Comparison of ENCODE assay signal across 8 cellular contexts in the genomic region with DNA sequence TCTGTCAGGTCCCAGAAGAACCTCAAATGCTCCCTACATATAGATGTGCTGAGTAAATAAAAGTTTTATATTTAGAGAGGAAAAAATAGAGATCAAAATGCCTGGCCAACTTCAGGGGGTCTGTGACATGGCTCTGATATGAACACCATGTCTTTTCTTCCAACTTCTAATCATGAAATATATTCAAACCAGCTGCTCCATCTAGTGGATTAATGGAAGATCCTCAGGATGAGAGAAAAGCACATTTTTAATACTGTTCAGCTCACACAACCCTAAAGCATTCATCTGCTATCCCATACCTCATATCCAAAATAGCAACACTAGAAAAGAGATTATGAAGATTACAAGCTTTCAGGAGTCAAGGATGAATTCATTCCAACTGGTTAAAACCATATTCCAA. TPM values are rescaled to one million over a fixed set of nuclear protein-coding genes. Genes with fewer than 3 reads are reported as not detected.
A peak's percentile ranks its signal among the peaks of the same experiment; 100 is the strongest.
DNase-seq lines count a peak whose midpoint lies in the region; ATAC-seq, FAIRE-seq and TF ChIP-seq lines count a peak whose summit lies in the region.

No MANE protein-coding gene starts in this region.

- H3K9me3 ChIP-seq in adipocyte (ENCODE audit: control insufficient read depth, low read length): no peaks in the 10 kb centered on the region
- no peaks in the 10 kb centered on the region for H3K9me3 ChIP-seq in right cardiac atrium (ENCODE audit: control insufficient read depth, low read length)
- H3K9me3 ChIP-seq in thyroid gland: no peaks in the 10 kb centered on the region

- peak; percentile 39 for FAIRE-seq in G401.6 (lab: Jason Lieb, UNC)

- ATAC-seq in right cardiac atrium (peak; percentile 77 to 79), HG03565 (IDR thresholded peaks at IDR 0.05; ENCODE audit: unreplicated experiment) (no peak), HG03139 (IDR thresholded peaks at IDR 0.05; ENCODE audit: unreplicated experiment) (no peak), HG02571 (IDR thresholded peaks at IDR 0.05; ENCODE audit: unreplicated experiment) (no peak)

- H3K4me3 ChIP-seq in NB4 (ENCODE audit: low read depth, low read length) (no peak overlapping the region), adipocyte (ENCODE audit: low read length) (no peak overlapping the region), right cardiac atrium (ENCODE audit: low read length) (no peak overlapping the region), thyroid gland (replicated peaks in 1 of 3) (no peak overlapping the region)

- peak; percentile 34 for DNase-seq in NB4 (ENCODE audit: low read depth)
- DNase-seq in adipocyte (ENCODE audit: low read depth): peak; percentile 70
- DNase-seq in right cardiac atrium: no peak
- DNase-seq in thyroid gland: no peak

- intact Hi-C loops in right cardiac atrium (cut with DNase I) (loop anchor here in 3 of 4 donors (5.0 to 10.0 kb wide), 4 partner anchors 69 to 192 kb away; no protein-coding TSS in a partner anchor), thyroid gland (cut with DNase I) (loop anchor here (2.0 to 10.0 kb wide), 3 partner anchors 59 to 195 kb away; a partner anchor contains a TSS)

- H3K27me3 ChIP-seq in adipocyte (replicated peaks; ENCODE audit: control insufficient read depth, insufficient read depth, low read length): no peaks in the 10 kb centered on the region
- H3K27me3 ChIP-seq in right cardiac atrium (ENCODE audit: control insufficient read depth, insufficient read depth): no peaks in the 10 kb centered on the region
- no peaks in the 10 kb centered on the region for H3K27me3 ChIP-seq in thyroid gland

- TF ChIP-seq POLR2A in NB4 (IDR thresholded peaks at IDR 0.05; ENCODE audit: extremely low read depth, insufficient read length) (no peak), thyroid gland (IDR thresholded peaks at IDR 0.05) (no peak)

- H3K36me3 ChIP-seq in adipocyte (ENCODE audit: control insufficient read depth, insufficient read depth, low read length, severe bottlenecking) (no peaks in the 10 kb centered on the region), thyroid gland (no peaks in the 10 kb centered on the region)

- H3K4me1 ChIP-seq in adipocyte (ENCODE audit: control insufficient read depth, insufficient read depth, low read length) (no peaks in the 10 kb centered on the region), right cardiac atrium (ENCODE audit: control insufficient read depth, insufficient read depth, low read length) (peaks cover 3% of the 10 kb centered on the region), thyroid gland (peaks cover 21 to 36% of the 10 kb centered on the region in 2 donors)

- H3K9ac ChIP-seq in adipocyte (ENCODE audit: low read length): no peak overlapping the region

- H3K27ac ChIP-seq in right cardiac atrium (ENCODE audit: low read length): no peak overlapping the region
- peak overlapping the region in 2 of 3 donors; percentile 55 to 76 for H3K27ac ChIP-seq in thyroid gland

- peak; percentile 40 for TF ChIP-seq CTCF in NB4 (IDR thresholded peaks at IDR 0.05; ENCODE audit: low read depth, low read length)
- TF ChIP-seq CTCF in thyroid gland (IDR thresholded peaks at IDR 0.05): peak; percentile 18 to 78 (median 58)

RNA-seq across cellular contexts. Expression of a gene that starts 56.0 kb away (rescaled TPM):
- total RNA-seq in right cardiac atrium (10 to 100 TPM; 39.4 to 59.7 (median 57.2) TPM), thyroid gland (100 to 1,000 TPM; 126 to 240 (median 160) TPM)
- polyA plus RNA-seq in right cardiac atrium: 26.8 TPM

Comparison
In these comparisons a context has a peak if more than half of its experiments do, and no peak if none do; other contexts are left out.
1. DNase-seq: peak in NB4 (single experiment) and adipocyte (single experiment); none in right cardiac atrium (0 of 3) and thyroid gland (0 of 2).
2. ATAC-seq: peak in right cardiac atrium (2 of 2); none in HG03565 (single experiment), HG03139 (single experiment) and HG02571 (single experiment).